In the genomic region with DNA sequence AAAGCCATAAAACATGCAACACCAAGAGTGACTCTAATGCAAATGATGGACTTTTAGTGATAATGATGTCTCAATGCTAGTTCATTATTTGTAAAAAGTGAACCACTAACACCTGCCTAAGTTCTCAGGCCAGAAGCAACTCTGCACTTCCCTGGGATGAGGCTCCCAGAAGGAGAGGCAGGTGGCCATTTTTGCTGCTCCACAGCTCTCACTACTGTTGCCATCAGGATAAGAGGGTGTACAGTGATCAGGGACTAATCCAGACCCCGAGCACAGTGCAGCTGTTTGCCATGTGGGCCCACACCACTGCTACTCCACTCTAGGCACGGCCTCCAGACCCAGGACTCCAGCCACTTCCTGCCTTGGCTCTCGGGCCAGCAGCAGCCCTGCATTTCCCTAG, we compare ENCODE assay signal across 28 cellular contexts.
"Had no signal": no experiment of that assay in that cellular context is flagged by ENCODE, and none has a peak within 500 bp of the region (broad histone marks: within the 10 kb centered on the region; RNA-seq: fewer than 3 reads in every experiment).

No MANE protein-coding gene starts in this region.

- H3K27ac ChIP-seq: ascending aorta, cardiac muscle cell, SJCRH30, SK-N-MC, WERI-Rb-1 had no signal

- H3K27me3 ChIP-seq: ascending aorta, cardiac muscle cell, SJCRH30 had no signal

- ATAC-seq: activated CD8-positive, alpha-beta memory T cell treated with anti-CD3 and anti-CD28 coated beads, Interleukin-2, amount 10 ng/mL, durations not matched to agents 7 days and 5 days; activated naive CD8-positive, alpha-beta T cell treated with anti-CD3 and anti-CD28 coated beads, Interleukin-2, amount 50 U/mL, for 24 hours; Panc1 had no signal

- H3K36me3 ChIP-seq: ascending aorta, cardiac muscle cell, SJCRH30, WERI-Rb-1 had no signal

- H3K4me3 ChIP-seq: ascending aorta, cardiac muscle cell, SJCRH30, SK-N-MC had no signal

- H3K4me1 ChIP-seq: ascending aorta, SJCRH30 had no signal

- DNase-seq: activated CD4-positive, alpha-beta memory T cell treated with anti-CD3 and anti-CD28 coated beads, Interleukin-2, amount 10 ng/mL, durations not matched to agents 7 days and 5 days; activated CD4-positive, alpha-beta T cell treated with anti-CD3 and anti-CD28 coated beads for 1 hour; activated CD4-positive, alpha-beta T cell treated with anti-CD3 and anti-CD28 coated beads for 48 hours; activated CD4-positive, CD25-positive, alpha-beta regulatory T cell; activated CD8-positive, alpha-beta memory T cell treated with anti-CD3 and anti-CD28 coated beads for 24 hours; activated CD8-positive, alpha-beta memory T cell treated with anti-CD3 and anti-CD28 coated beads, Interleukin-2, amount 10 ng/mL, durations not matched to agents 7 days and 5 days; activated CD8-positive, alpha-beta memory T cell treated with anti-CD3 and anti-CD28 coated beads, Interleukin-2, amount 50 U/mL, for 48 hours; activated effector memory CD4-positive, alpha-beta T cell treated with Interleukin-2 at 50 U/mL for 16 hours; activated naive CD4-positive, alpha-beta T cell treated with anti-CD3 and anti-CD28 coated beads, Interleukin-2, amount 10 ng/mL, durations not matched to agents 7 days and 5 days; activated naive CD8-positive, alpha-beta T cell treated with anti-CD3 and anti-CD28 coated beads, Interleukin-2, amount 50 U/mL, for 24 hours; activated T-cell treated with anti-CD3 and anti-CD28 coated beads, Interleukin-2, amount 50 U/mL, for 48 hours; NCI-H1105; NCI-H1417 treated with DMSO at 0.1 percent for 48 hours; NCI-H187 treated with DMSO at 0.1 percent for 48 hours; NCI-H2171 treated with DMSO at 0.1 percent for 48 hours; NCI-H2227 treated with DMSO at 0.1 percent for 48 hours; NCI-H446; NCI-H510A treated with DMSO at 0.1 percent for 48 hours; NCI-H526 treated with DMSO at 0.1 percent for 48 hours; NCI-H82; SHP77; T1000; WERI-Rb-1 had no signal

- H3K9me3 ChIP-seq: SJCRH30 had no signal
